In genomic region chr19:56084835-56085536, GRCh38 we compare ENCODE assay signal across 3 cellular contexts.
TF ChIP-seq lines count a peak whose summit lies in the region.

No MANE protein-coding gene starts in this region.

TF ChIP-seq in SK-N-SH, 30 proteins besides CTCF, POLR2A, EP300 and RAD21:
- no peak for TF ChIP-seq RXRA (IDR thresholded peaks at IDR 0.05; ENCODE audit: borderline replicate concordance, low read depth)
- no peak for TF ChIP-seq GABPA (IDR thresholded peaks at IDR 0.05; ENCODE audit: low read depth)
- no peak for TF ChIP-seq USF2 (IDR thresholded peaks at IDR 0.05; ENCODE audit: borderline replicate concordance, low read depth, low read length)
- TF ChIP-seq TCF12 (IDR thresholded peaks at IDR 0.05): no peak

TF ChIP-seq in SK-N-SH treated with all-trans-retinoic acid at 6 μM for 48 hours, 23 proteins besides CTCF, POLR2A, EP300 and RAD21:
- no peak for TF ChIP-seq TCF4 (CRISPR knock-in tag; IDR thresholded peaks at IDR 0.05; ENCODE audit: borderline replicate concordance)
- no peak for TF ChIP-seq ISL1 (CRISPR knock-in tag; IDR thresholded peaks at IDR 0.05)
- no peak for TF ChIP-seq TSHZ2 (CRISPR knock-in tag; IDR thresholded peaks at IDR 0.05)

TF ChIP-seq in H1, 55 proteins besides CTCF, POLR2A, EP300 and RAD21:
- no peak for TF ChIP-seq CHD7 (IDR thresholded peaks at IDR 0.05; ENCODE audit: insufficient replicate concordance, low read length)
- TF ChIP-seq CEBPB (IDR thresholded peaks at IDR 0.05; ENCODE audit: low read depth, low read length): no peak
- no peak for TF ChIP-seq GTF2F1 (IDR thresholded peaks at IDR 0.05; ENCODE audit: borderline replicate concordance, low read depth, low read length)
- TF ChIP-seq ASH2L (IDR thresholded peaks at IDR 0.05; ENCODE audit: low read length): no peak
- no peak for TF ChIP-seq BRCA1 (IDR thresholded peaks at IDR 0.05; ENCODE audit: low read depth, low read length)
- no peak for TF ChIP-seq CBX5 (IDR thresholded peaks at IDR 0.05; ENCODE audit: low read depth, low read length)
- TF ChIP-seq SRF (IDR thresholded peaks at IDR 0.05; ENCODE audit: low read depth, low read length): no peak
- TF ChIP-seq SP4 (IDR thresholded peaks at IDR 0.05; ENCODE audit: low read length): no peak
